In genomic region chr20:34710861-34711574, GRCh38 we compare ENCODE assay signal across 1 cellular context.
TF ChIP-seq lines count a peak whose summit lies in the region.

No MANE protein-coding gene starts in this region.

TF ChIP-seq in H1, 55 proteins besides CTCF, POLR2A, EP300 and RAD21:
- no peak for TF ChIP-seq SP2 (IDR thresholded peaks at IDR 0.05; ENCODE audit: low read length)
- TF ChIP-seq EGR1 (IDR thresholded peaks at IDR 0.05; ENCODE audit: borderline replicate concordance, low read depth, low read length) = no peak
- no peak for TF ChIP-seq BACH1 (IDR thresholded peaks at IDR 0.05; ENCODE audit: low read length)
- TF ChIP-seq TBP (IDR thresholded peaks at IDR 0.05; ENCODE audit: low read depth, low read length) = no peak
- TF ChIP-seq SIX5 (IDR thresholded peaks at IDR 0.05; ENCODE audit: low read depth, low read length) = no peak
- TF ChIP-seq SIRT6 (IDR thresholded peaks at IDR 0.05; ENCODE audit: low read length) = no peak
- TF ChIP-seq ASH2L (IDR thresholded peaks at IDR 0.05; ENCODE audit: low read length) = no peak
- no peak for TF ChIP-seq MAFK (IDR thresholded peaks at IDR 0.05; ENCODE audit: low read depth, low read length)
- no peak for TF ChIP-seq SUZ12 (IDR thresholded peaks at IDR 0.05; ENCODE audit: low read length)
- TF ChIP-seq SAP30 (IDR thresholded peaks at IDR 0.05; ENCODE audit: insufficient read depth, insufficient replicate concordance, low read length) = no peak
- no peak for TF ChIP-seq BCL11A (IDR thresholded peaks at IDR 0.05; ENCODE audit: low read depth in 2 of 2, low read length in 2 of 2)
- TF ChIP-seq CHD2 (IDR thresholded peaks at IDR 0.05; ENCODE audit: low read length) = no peak
- no peak for TF ChIP-seq RNF2 (IDR thresholded peaks at IDR 0.05; ENCODE audit: borderline replicate concordance, low read depth, low read length, missing control alignments, poor library complexity, severe bottlenecking)
- TF ChIP-seq GTF2F1 (IDR thresholded peaks at IDR 0.05; ENCODE audit: borderline replicate concordance, low read depth, low read length) = no peak
- no peak for TF ChIP-seq BRCA1 (IDR thresholded peaks at IDR 0.05; ENCODE audit: low read depth, low read length)
- TF ChIP-seq JUND (IDR thresholded peaks at IDR 0.05; ENCODE audit: low read length) = no peak
